20 cellular contexts compared by ENCODE assay signal in genomic region chr15:88735212-88735611, GRCh38.
DNase-seq lines count a peak whose midpoint lies in the region; ATAC-seq, FAIRE-seq and TF ChIP-seq lines count a peak whose summit lies in the region.
"Had no signal": no experiment of that assay in that cellular context is flagged by ENCODE, and none has a peak within 500 bp of the region (broad histone marks: within the 10 kb centered on the region; RNA-seq: fewer than 3 reads in every experiment).

No MANE protein-coding gene starts in this region.

- 0 out of 2 replicates have a peak overlapping the region, but pooled peaks have one; percentile 23 for H2BK20ac ChIP-seq in IMR-90 (ENCODE audit: low read depth, low read length)

- H3K9me3 Mint-ChIP-seq in endodermal cell: peaks cover 15% of the 10 kb centered on the region
- H3K9me3 Mint-ChIP-seq: CD4-positive, alpha-beta T cell had no signal

- DNase-seq in A549 (ENCODE audit: low read depth in 1 of 2, low spot score in 1 of 2) (no peak), IMR-90 (no peak), endodermal cell (no peak), KBM-7 (no peak), superior temporal gyrus (ENCODE audit: extremely low spot score) (no peak)
- DNase-seq: 8988T; AML-193; Caco-2; Calu3; CD4-positive, alpha-beta T cell; CD8-positive, alpha-beta T cell; DMS79 treated with DMSO at 0.1 percent for 48 hours; GF-D8 had no signal

- no peak overlapping the region for H2AK5ac ChIP-seq in IMR-90 (ENCODE audit: low read depth, low read length)

- no peak overlapping the region for H4K5ac ChIP-seq in IMR-90 (ENCODE audit: low read depth, low read length)

- CTCF ChIA-PET in A549 (lab: Yijun Ruan, JAX) (interaction anchor here (1.9 kb wide), 1 partner anchor 22 kb away, joined by 6 read pairs; no protein-coding TSS in a partner anchor), IMR-90 (lab: Yijun Ruan, JAX) (no interaction called here)

- 2% methylated on average over 1 of the region's 1 CpG for WGBS in A549 (ENCODE audit: missing lambda C conversion rate)
- no CpG with 5 or more reads among the region's 1 CpG for WGBS in IMR-90 (ENCODE audit: extremely low coverage in 2 of 2, insufficient read length in 1 of 2), 2 experiments
- WGBS in endodermal cell (ENCODE audit: insufficient coverage in 1 of 2, insufficient read length in 1 of 2), 2 experiments: 86 to 100% methylated on average over 1 of the region's 1 CpG

- H3K4me3 ChIP-seq in A549 (no peak overlapping the region), IMR-90 (ENCODE audit: insufficient read depth, low read depth, low read length) (no peak overlapping the region), endodermal cell (ENCODE audit: low read length) (peak overlapping the region; percentile 66)
- H3K4me3 ChIP-seq: BLaER1 treated with 17β-estradiol and CSF1 and Interleukin-3, amounts not matched to agents 10 nM and 100 nM had no signal

- H2AK9ac ChIP-seq in IMR-90 (replicated peaks; ENCODE audit: low read depth, low read length, poor library complexity): no peak overlapping the region

- peaks cover 13% of the 10 kb centered on the region for H3K27me3 Mint-ChIP-seq in endodermal cell (ENCODE audit: insufficient read depth)

- H3K4me1 Mint-ChIP-seq in endodermal cell: peaks cover 12% of the 10 kb centered on the region
- H3K4me1 Mint-ChIP-seq: B cell had no signal

- BruUV-seq in IMR-90 (replicated peaks; lab: Mats Ljungman, UMichigan): no TSS peak

- dilution Hi-C loops in IMR-90 (cut with HindIII; ENCODE audit: low sequenced_read_pairs, unreplicated experiment): no loop called here

- H4K91ac ChIP-seq in IMR-90 (ENCODE audit: insufficient read depth, low read depth, low read length): no peak overlapping the region

- H3K27ac ChIP-seq in A549 (no peak overlapping the region), IMR-90 (ENCODE audit: insufficient read depth, low read length) (no peak overlapping the region), endodermal cell (ENCODE audit: low read depth, low read length) (no peak overlapping the region)
- H3K27ac ChIP-seq: BLaER1 treated with 17β-estradiol and CSF1 and Interleukin-3, amounts not matched to agents 10 nM and 100 nM; C4-2B had no signal

- H3K79me1 ChIP-seq in IMR-90 (ENCODE audit: low read depth in 1 of 2, low read length in 2 of 2): no peaks in the 10 kb centered on the region

- H3K23ac ChIP-seq in IMR-90 (ENCODE audit: low read depth, low read length): no peak overlapping the region

- H3K9me1 ChIP-seq in IMR-90 (ENCODE audit: insufficient read depth, low read length): no peaks in the 10 kb centered on the region

- H3K9ac ChIP-seq in IMR-90 (ENCODE audit: low read depth, low read length) (no peak overlapping the region), endodermal cell (ENCODE audit: extremely low read depth, low read length, poor library complexity, severe bottlenecking) (no peak overlapping the region)
- H3K9ac ChIP-seq: BLaER1 treated with 17β-estradiol and CSF1 and Interleukin-3, amounts not matched to agents 10 nM and 100 nM had no signal

- in situ Hi-C loops in IMR-90 (cut with MboI; ENCODE audit: low sequenced_read_pairs): no loop called here
- in situ Hi-C loops in KBM-7 (cut with MboI; ENCODE audit: low pct_unique_long_range_greater_than_20kb, low sequenced_read_pairs): no loop called here

- no peak for TF ChIP-seq CTCF in A549 (IDR thresholded peaks at IDR 0.05)
- no peak for TF ChIP-seq CTCF in IMR-90 (conservative IDR thresholded peaks at IDR 0.05; ENCODE audit: low read depth, low read length)
- TF ChIP-seq CTCF in endodermal cell (conservative IDR thresholded peaks at IDR 0.05): no peak

- TF ChIP-seq RAD21 in A549 (conservative IDR thresholded peaks at IDR 0.05 in 1 of 2, IDR thresholded peaks at IDR 0.05 in 1 of 2): no peak
- no peak for TF ChIP-seq RAD21 in IMR-90 (IDR thresholded peaks at IDR 0.05; ENCODE audit: low read length)

- no peaks in the 10 kb centered on the region for H4K20me1 ChIP-seq in IMR-90 (ENCODE audit: insufficient read depth, low read length)
- H4K20me1 ChIP-seq: BLaER1 treated with 17β-estradiol and CSF1 and Interleukin-3, amounts not matched to agents 10 nM and 100 nM had no signal

- no peak overlapping the region for H3K4ac ChIP-seq in IMR-90 (ENCODE audit: low read depth, low read length)

- H3K4me3 Mint-ChIP-seq in endodermal cell: no peak overlapping the region
- H3K4me3 Mint-ChIP-seq: B cell; CD4-positive, alpha-beta T cell; CD8-positive, alpha-beta T cell had no signal

- H3K27me3 ChIP-seq in IMR-90 (ENCODE audit: control insufficient read depth, insufficient read depth, low read length) (peaks cover 3% of the 10 kb centered on the region; the same call in 1 of the 2 replicates), endodermal cell (ENCODE audit: control insufficient read depth, insufficient read depth, low read length, poor library complexity, severe bottlenecking) (no peaks in the 10 kb centered on the region)
- H3K27me3 ChIP-seq: BLaER1 treated with 17β-estradiol and CSF1 and Interleukin-3, amounts not matched to agents 10 nM and 100 nM had no signal

- no peak overlapping the region for H3K27ac Mint-ChIP-seq in endodermal cell
- H3K27ac Mint-ChIP-seq: B cell; CD4-positive, alpha-beta T cell; CD8-positive, alpha-beta T cell had no signal

- no peak overlapping the region for H2BK15ac ChIP-seq in IMR-90 (ENCODE audit: low read depth, low read length)

- H3K36me3 Mint-ChIP-seq in endodermal cell (ENCODE audit: low read depth): no peaks in the 10 kb centered on the region
- H3K36me3 Mint-ChIP-seq: CD8-positive, alpha-beta T cell had no signal

- no peak overlapping the region for H3K18ac ChIP-seq in IMR-90 (ENCODE audit: low read depth, low read length)

- H3K36me3 ChIP-seq in IMR-90 (ENCODE audit: control insufficient read depth, insufficient read depth, low read length) (no peaks in the 10 kb centered on the region), endodermal cell (ENCODE audit: control insufficient read depth, insufficient read depth, low read length) (no peaks in the 10 kb centered on the region)
- H3K36me3 ChIP-seq: BLaER1 treated with 17β-estradiol and CSF1 and Interleukin-3, amounts not matched to agents 10 nM and 100 nM had no signal

- H3K14ac ChIP-seq in IMR-90 (replicated peaks; ENCODE audit: low read depth, low read length): no peak overlapping the region

- H2BK5ac ChIP-seq in IMR-90 (ENCODE audit: low read depth, low read length, poor library complexity, severe bottlenecking): no peak overlapping the region

- no peaks in the 10 kb centered on the region for H3K4me1 ChIP-seq in A549
- peaks cover 2% of the 10 kb centered on the region; the same call in 1 of the 2 replicates for H3K4me1 ChIP-seq in IMR-90 (ENCODE audit: control insufficient read depth, insufficient read depth, low read length)
- H3K4me1 ChIP-seq in endodermal cell (ENCODE audit: control insufficient read depth, insufficient read depth, low read length): peaks cover 11% of the 10 kb centered on the region
- H3K4me1 ChIP-seq: BLaER1 treated with 17β-estradiol and CSF1 and Interleukin-3, amounts not matched to agents 10 nM and 100 nM; Caco-2 had no signal

- H2AFZ ChIP-seq in IMR-90 (replicated peaks; ENCODE audit: low read length, poor library complexity): no peak overlapping the region

- TF ChIP-seq POLR2A in A549 (IDR thresholded peaks at IDR 0.05; ENCODE audit: low read length) (no peak), IMR-90 (IDR thresholded peaks at IDR 0.05; ENCODE audit: low read depth, low read length) (no peak)

- H3K9me3 ChIP-seq in A549 (peaks cover 10% of the 10 kb centered on the region; the same call in 1 of the 3 replicates), IMR-90 (ENCODE audit: control insufficient read depth, insufficient read depth, low read length) (no peaks in the 10 kb centered on the region; the same call in 1 of the 2 replicates), endodermal cell (ENCODE audit: control insufficient read depth, low read length) (peaks cover 3% of the 10 kb centered on the region)
- H3K9me3 ChIP-seq: Caco-2 had no signal

- H3K4me2 ChIP-seq in A549 (no peak overlapping the region), IMR-90 (ENCODE audit: low read depth, low read length) (no peak overlapping the region)
- H3K4me2 ChIP-seq: BLaER1 treated with 17β-estradiol and CSF1 and Interleukin-3, amounts not matched to agents 10 nM and 100 nM had no signal

- ATAC-seq in A549: no peak
- ATAC-seq in IMR-90 (ENCODE audit: low read depth): no peak
- ATAC-seq: CD8-positive, alpha-beta T cell had no signal

- no peak for FAIRE-seq in A549 (lab: Jason Lieb, UNC)
- FAIRE-seq: A204.1, D721Med, G401.6, GM12891 had no signal

- H3K56ac ChIP-seq in IMR-90 (ENCODE audit: extremely low read depth, insufficient read depth, low read length): no peak overlapping the region

- intact Hi-C loops in IMR-90 (cut with micrococcal nuclease): no loop called here

- no peak for TF ChIP-seq EP300 in A549 (IDR thresholded peaks at IDR 0.05)

- POLR2A ChIA-PET in A549 (lab: Yijun Ruan, JAX): no interaction called here
- POLR2A ChIA-PET in IMR-90 (lab: Charles Lee; ENCODE audit: unreplicated experiment): no interaction called here

- no peak overlapping the region for H2BK120ac ChIP-seq in IMR-90 (ENCODE audit: low read depth, low read length)

- no peak overlapping the region for H4K8ac ChIP-seq in IMR-90 (ENCODE audit: low read depth in 2 of 2, low read length in 2 of 2)

TF ChIP-seq in IMR-90, 13 proteins besides CTCF, POLR2A, EP300 and RAD21:
- TF ChIP-seq CHD1 (IDR thresholded peaks at IDR 0.05; ENCODE audit: low read depth, low read length): no peak
- no peak for TF ChIP-seq RCOR1 (IDR thresholded peaks at IDR 0.05; ENCODE audit: insufficient replicate concordance, low read length)
- no peak for TF ChIP-seq RFX5 (IDR thresholded peaks at IDR 0.05; ENCODE audit: low read depth, low read length)
- TF ChIP-seq MAFK (IDR thresholded peaks at IDR 0.05; ENCODE audit: low read depth, low read length): peak; percentile 45; the same call in 1 of the 2 replicates
- no peak for TF ChIP-seq MXI1 (IDR thresholded peaks at IDR 0.05; ENCODE audit: borderline replicate concordance, low read depth, low read length)
- no peak for TF ChIP-seq CEBPB (IDR thresholded peaks at IDR 0.05; ENCODE audit: low read depth, low read length)
- TF ChIP-seq FOS (IDR thresholded peaks at IDR 0.05; ENCODE audit: low read depth, low read length): no peak
- no peak for TF ChIP-seq BHLHE40 (IDR thresholded peaks at IDR 0.05; ENCODE audit: low read depth, low read length)
